In genomic region chr2:207163053-207163814, GRCh38 we compare ENCODE assay signal across 8 cellular contexts. TPM values are rescaled to one million over a fixed set of nuclear protein-coding genes. Genes with fewer than 3 reads are reported as not detected.
A peak's percentile ranks its signal among the peaks of the same experiment; 100 is the strongest.
DNase-seq lines count a peak whose midpoint lies in the region; ATAC-seq and TF ChIP-seq lines count a peak whose summit lies in the region.

No MANE protein-coding gene starts in this region.

- H3K36me3 ChIP-seq in endocrine pancreas (ENCODE audit: control insufficient read depth, insufficient read depth, low read length) (no peaks in the 10 kb centered on the region), upper lobe of right lung (no peaks in the 10 kb centered on the region)

- no peaks in the 10 kb centered on the region for H3K9me3 Mint-ChIP-seq in activated CD8-positive, alpha-beta memory T cell treated with anti-CD3 and anti-CD28 coated beads, Interleukin-2, amount 10 ng/mL, durations not matched to agents 7 days and 5 days (ENCODE audit: low read depth)

- no peaks in the 10 kb centered on the region for H3K4me1 ChIP-seq in endocrine pancreas (ENCODE audit: control insufficient read depth, insufficient read depth, low read length)
- peaks cover 50% of the 10 kb centered on the region for H3K4me1 ChIP-seq in mononuclear cell (ENCODE audit: insufficient read depth, low read length)
- peaks cover 46% of the 10 kb centered on the region for H3K4me1 ChIP-seq in upper lobe of right lung

- no peak for TF ChIP-seq CTCF in upper lobe of right lung (IDR thresholded peaks at IDR 0.05)

- intact Hi-C loops in upper lobe of right lung (cut with DNase I), result no loop called here

- H3K4me3 ChIP-seq in endocrine pancreas (ENCODE audit: control insufficient read depth, insufficient read depth, low read length), result peak overlapping the region; percentile 89
- peak overlapping the region; percentile 68 for H3K4me3 ChIP-seq in mononuclear cell (ENCODE audit: low read length)
- H3K4me3 ChIP-seq in upper lobe of right lung, result peak overlapping the region; percentile 76

- peak overlapping the region; percentile 100 for H3K27ac ChIP-seq in upper lobe of right lung

- peaks cover 62% of the 10 kb centered on the region for H3K27me3 Mint-ChIP-seq in activated CD8-positive, alpha-beta memory T cell treated with anti-CD3 and anti-CD28 coated beads, Interleukin-2, amount 10 ng/mL, durations not matched to agents 7 days and 5 days

- no peak overlapping the region for H3K9ac ChIP-seq in endocrine pancreas (ENCODE audit: control insufficient read depth, insufficient read depth, low read length)

- DNase-seq in activated CD8-positive, alpha-beta memory T cell treated with anti-CD3 and anti-CD28 coated beads, Interleukin-2, amount 10 ng/mL, durations not matched to agents 7 days and 5 days, result no peak
- DNase-seq in activated CD8-positive, alpha-beta memory T cell treated with anti-CD3 and anti-CD28 coated beads for 24 hours, result no peak
- DNase-seq in SW480 (ENCODE audit: low spot score), result peak; percentile 22
- no peak for DNase-seq in upper lobe of right lung

- no peak overlapping the region for H3K27ac Mint-ChIP-seq in activated CD8-positive, alpha-beta memory T cell treated with anti-CD3 and anti-CD28 coated beads, Interleukin-2, amount 10 ng/mL, durations not matched to agents 7 days and 5 days

- no peaks in the 10 kb centered on the region for H3K27me3 ChIP-seq in endocrine pancreas (ENCODE audit: control insufficient read depth, insufficient read depth, low read length)
- H3K27me3 ChIP-seq in mononuclear cell (ENCODE audit: insufficient read depth, low read length), result no peaks in the 10 kb centered on the region
- no peaks in the 10 kb centered on the region for H3K27me3 ChIP-seq in upper lobe of right lung

- peaks cover 33% of the 10 kb centered on the region for H3K4me1 Mint-ChIP-seq in activated CD8-positive, alpha-beta memory T cell treated with anti-CD3 and anti-CD28 coated beads, Interleukin-2, amount 10 ng/mL, durations not matched to agents 7 days and 5 days

- CTCF ChIA-PET in activated CD8-positive, alpha-beta memory T cell treated with anti-CD3 and anti-CD28 coated beads, Interleukin-2, amount 10 ng/mL, durations not matched to agents 7 days and 5 days (lab: Charles Lee), result interaction anchor here (3.9 kb wide), 1 partner anchor 21 kb away, joined by 20 read pairs; no protein-coding TSS in a partner anchor

- peak overlapping the region; percentile 78 for H3K4me3 Mint-ChIP-seq in activated CD8-positive, alpha-beta memory T cell treated with anti-CD3 and anti-CD28 coated beads, Interleukin-2, amount 10 ng/mL, durations not matched to agents 7 days and 5 days

- no peaks in the 10 kb centered on the region for H3K9me3 ChIP-seq in endocrine pancreas (ENCODE audit: control insufficient read depth, low read length)
- no peaks in the 10 kb centered on the region for H3K9me3 ChIP-seq in mononuclear cell (ENCODE audit: low read depth, low read length)
- no peaks in the 10 kb centered on the region for H3K9me3 ChIP-seq in upper lobe of right lung

- no peak for ATAC-seq in activated CD8-positive, alpha-beta memory T cell treated with anti-CD3 and anti-CD28 coated beads, Interleukin-2, amount 10 ng/mL, durations not matched to agents 7 days and 5 days
- ATAC-seq in upper lobe of right lung (peak; percentile 2), HG03280 (IDR thresholded peaks at IDR 0.05; ENCODE audit: unreplicated experiment) (no peak), HG02588 (IDR thresholded peaks at IDR 0.05; ENCODE audit: unreplicated experiment) (no peak)

- H3K36me3 Mint-ChIP-seq in activated CD8-positive, alpha-beta memory T cell treated with anti-CD3 and anti-CD28 coated beads, Interleukin-2, amount 10 ng/mL, durations not matched to agents 7 days and 5 days, result peaks cover 3% of the 10 kb centered on the region

RNA-seq across cellular contexts. Expression of gene KLF7, which starts 2.5 kb away (rescaled TPM):
- total RNA-seq in activated CD8-positive, alpha-beta memory T cell treated with anti-CD3 and anti-CD28 coated beads, Interleukin-2, amount 10 ng/mL, durations not matched to agents 7 days and 5 days, result 1 to 10 TPM; 4.7 to 6.8 TPM
- total RNA-seq in mononuclear cell (81.5 TPM), upper lobe of right lung (62.1 TPM)
